In genomic region chr10:13414137-13414536, GRCh38 we compare ENCODE assay signal across 1 cellular context.
TF ChIP-seq lines count a peak whose summit lies in the region.

No MANE protein-coding gene starts in this region.

TF ChIP-seq in HEK293, 187 proteins besides CTCF, POLR2A, EP300 and RAD21 (continued from another document):
- no peak for TF ChIP-seq ZNF624 (tag by site-specific recombination; IDR thresholded peaks at IDR 0.05)
